Comparison of ENCODE assay signal across 9 cellular contexts in the genomic region with DNA sequence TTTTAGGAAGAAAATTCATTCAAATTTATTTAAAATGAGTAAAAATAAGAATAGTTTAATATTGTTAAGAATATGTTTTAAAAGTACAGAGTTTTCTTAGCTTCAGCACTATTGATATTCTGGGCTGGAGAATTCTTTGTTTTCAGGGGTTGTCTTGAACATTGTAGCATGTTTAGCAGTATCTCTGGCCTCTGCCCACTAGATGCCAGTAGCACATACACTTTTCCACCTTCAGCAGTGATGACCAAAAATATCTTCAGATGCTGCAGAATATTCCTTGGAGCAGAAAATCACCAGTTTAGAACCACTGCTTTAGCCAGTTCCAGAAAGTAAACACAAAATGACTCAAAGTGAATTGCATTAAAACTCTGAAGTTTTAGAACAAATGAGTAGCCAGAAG. TPM values are rescaled to one million over a fixed set of nuclear protein-coding genes. Genes with fewer than 3 reads are reported as not detected.
DNase-seq lines count a peak whose midpoint lies in the region; ATAC-seq and TF ChIP-seq lines count a peak whose summit lies in the region.
"Had no signal": no experiment of that assay in that cellular context is flagged by ENCODE, and none has a peak within 500 bp of the region (broad histone marks: within the 10 kb centered on the region; RNA-seq: fewer than 3 reads in every experiment).

No MANE protein-coding gene starts in this region.

- H2AK5ac ChIP-seq in mesendoderm (ENCODE audit: low read length) = no peak overlapping the region

- no peaks in the 10 kb centered on the region for H3K36me3 ChIP-seq in mesendoderm (ENCODE audit: control insufficient read depth, insufficient read depth, low read length)
- H3K36me3 ChIP-seq in aorta (ENCODE audit: control insufficient read depth in 1 of 2, insufficient read depth in 2 of 2, low read length in 1 of 2) = no peaks in the 10 kb centered on the region

- no peak overlapping the region for H3K4me2 ChIP-seq in mesendoderm (ENCODE audit: low read length)

- peak; percentile 36 for TF ChIP-seq CTCF in GM10266 (IDR thresholded peaks at IDR 0.05; ENCODE audit: control insufficient read depth, insufficient read depth, low read depth, missing control alignments)

- H3K9me3 ChIP-seq in aorta (ENCODE audit: control insufficient read depth, low read length) = no peaks in the 10 kb centered on the region

- no peak overlapping the region for H3K9ac ChIP-seq in mesendoderm (ENCODE audit: low read length)

- H2BK120ac ChIP-seq in mesendoderm (ENCODE audit: low read depth, low read length) = no peak overlapping the region

- H3K4me1 ChIP-seq in mesendoderm (ENCODE audit: control insufficient read depth, low read depth, low read length) (no peaks in the 10 kb centered on the region), aorta (ENCODE audit: control insufficient read depth in 1 of 2, insufficient read depth in 2 of 2, low read length in 2 of 2) (no peaks in the 10 kb centered on the region)

- H3K27me3 ChIP-seq in mesendoderm (ENCODE audit: insufficient read depth, low read length, poor library complexity) = no peaks in the 10 kb centered on the region
- H3K27me3 ChIP-seq in aorta (ENCODE audit: control insufficient read depth in 1 of 2, insufficient read depth in 2 of 2, low read length in 1 of 2) = no peaks in the 10 kb centered on the region

- no peak overlapping the region for H3K56ac ChIP-seq in mesendoderm (ENCODE audit: low read length)

- H3K4me3 ChIP-seq in mesendoderm (ENCODE audit: low read length) (no peak overlapping the region), aorta (ENCODE audit: low read length in 2 of 2) (no peak overlapping the region)

- no peak for ATAC-seq in HG02981 (IDR thresholded peaks at IDR 0.05; ENCODE audit: unreplicated experiment)
- no peak for ATAC-seq in aorta (ENCODE audit: low FRiP score)
- no peak for ATAC-seq in GM19395 (IDR thresholded peaks at IDR 0.05; ENCODE audit: unreplicated experiment)
- ATAC-seq in GM21529 (IDR thresholded peaks at IDR 0.05; ENCODE audit: unreplicated experiment) = no peak
- ATAC-seq: naive thymus-derived CD4-positive, alpha-beta T cell had no signal

- no peaks in the 10 kb centered on the region for H3K79me1 ChIP-seq in mesendoderm (ENCODE audit: low read length)

- intact Hi-C loops in aorta (cut with DNase I) = loop anchor here (5.0 kb wide), 3 partner anchors 135 to 340 kb away; no protein-coding TSS in a partner anchor

- DNase-seq in GM10266 (ENCODE audit: extremely low spot score) (no peak), NCI-H146 (lab: John Stamatoyannopoulos, UW) (peak; percentile 28), cerebellar cortex (ENCODE audit: low spot score) (peak; percentile 57), mesendoderm (peak; percentile 35), aorta (no peak)

- no peak overlapping the region for H4K5ac ChIP-seq in mesendoderm (ENCODE audit: low read length)

- no peak overlapping the region for H4K8ac ChIP-seq in mesendoderm (ENCODE audit: low read depth, low read length)

- no peak overlapping the region for H3K18ac ChIP-seq in mesendoderm (ENCODE audit: low read length)

- H3K27ac ChIP-seq in mesendoderm (ENCODE audit: low read depth, low read length) (no peak overlapping the region), aorta (ENCODE audit: low read depth in 1 of 2, low read length in 2 of 2) (no peak overlapping the region)

- H3K4ac ChIP-seq in mesendoderm (ENCODE audit: low read depth, low read length) = no peak overlapping the region

- no peak overlapping the region for H2BK15ac ChIP-seq in mesendoderm (replicated peaks; ENCODE audit: low read depth)

- H3K79me2 ChIP-seq in mesendoderm (ENCODE audit: control insufficient read depth, insufficient read depth, low read length) = no peaks in the 10 kb centered on the region

- no peak overlapping the region for H3K23ac ChIP-seq in mesendoderm (ENCODE audit: low read length)

- H2BK5ac ChIP-seq in mesendoderm (ENCODE audit: low read length) = no peak overlapping the region

RNA-seq across cellular contexts. Expression of a gene that starts 19.4 kb away (rescaled TPM):
- 10.5 TPM for polyA plus RNA-seq in mesendoderm (2013, experiment 1 of 2)
- polyA plus RNA-seq in mesendoderm (2013, experiment 2 of 2) = 11.7 TPM
- total RNA-seq in aorta = 1 to 10 TPM; 6.3 to 7.9 TPM
- 1 to 10 TPM; 6.7 to 6.8 TPM for polyA plus RNA-seq in aorta

Comparison
In these comparisons a context has a peak if more than half of its experiments do, and no peak if none do; other contexts are left out.
1. DNase-seq: peak in NCI-H146 (single experiment), cerebellar cortex (single experiment) and mesendoderm (single experiment); none in GM10266 (single experiment) and aorta (0 of 2).